In genomic region chr9:31347082-31347617, GRCh38 we compare ENCODE assay signal across 8 cellular contexts.
DNase-seq lines count a peak whose midpoint lies in the region; ATAC-seq and TF ChIP-seq lines count a peak whose summit lies in the region.

No MANE protein-coding gene starts in this region.

- intact Hi-C loops in aorta (cut with DNase I): loop anchor here in 1 of 2 donors (5.0 kb wide), 1 partner anchor 50 kb away; no protein-coding TSS in a partner anchor

- H2AFZ ChIP-seq in hepatocyte: peak overlapping the region; percentile 44

- WGBS in hepatocyte (ENCODE audit: low lambda C conversion rate, missing lambda C conversion rate): 63% methylated on average over 6 of the region's 6 CpGs
- WGBS in suprapubic skin: 45% methylated on average over 6 of the region's 6 CpGs
- 37% methylated on average over 6 of the region's 6 CpGs for WGBS in aorta, 2 donors

- ATAC-seq in GM19467 (IDR thresholded peaks at IDR 0.05; ENCODE audit: unreplicated experiment): peak; percentile 99
- ATAC-seq in HG03558 (IDR thresholded peaks at IDR 0.05; ENCODE audit: extremely low read depth, unreplicated experiment): peak; percentile 98
- no peak for ATAC-seq in aorta (ENCODE audit: low FRiP score)

- no peaks in the 10 kb centered on the region for H4K20me1 ChIP-seq in hepatocyte (ENCODE audit: insufficient read depth, poor library complexity, severe bottlenecking)

- no peaks in the 10 kb centered on the region for H3K27me3 ChIP-seq in hepatocyte
- H3K27me3 ChIP-seq in suprapubic skin: no peaks in the 10 kb centered on the region
- no peaks in the 10 kb centered on the region for H3K27me3 ChIP-seq in aorta (ENCODE audit: control insufficient read depth in 1 of 2, insufficient read depth in 2 of 2, low read length in 1 of 2)
- H3K27me3 ChIP-seq in H7 (ENCODE audit: control insufficient read depth, insufficient read depth, low read length): no peaks in the 10 kb centered on the region

- H3K4me2 ChIP-seq in hepatocyte: peak overlapping the region; percentile 55

- TF ChIP-seq CTCF in VCaP (conservative IDR thresholded peaks at IDR 0.05) (no peak), hepatocyte (IDR thresholded peaks at IDR 0.05; ENCODE audit: poor library complexity) (no peak), suprapubic skin (IDR thresholded peaks at IDR 0.05) (no peak)

- DNase-seq in COLO829 (ENCODE audit: low spot score) (peak; percentile 35), hepatocyte (ENCODE audit: low spot score) (no peak), suprapubic skin (ENCODE audit: low spot score in 2 of 2) (no peak), aorta (no peak), H7 (no peak)

- no peaks in the 10 kb centered on the region for H3K79me2 ChIP-seq in hepatocyte

- no peak for TF ChIP-seq EP300 in suprapubic skin (IDR thresholded peaks at IDR 0.05)

- H3K36me3 ChIP-seq in hepatocyte (replicated peaks; ENCODE audit: insufficient read depth, low read depth) (no peaks in the 10 kb centered on the region), suprapubic skin (no peaks in the 10 kb centered on the region), aorta (ENCODE audit: control insufficient read depth in 1 of 2, insufficient read depth in 2 of 2, low read length in 1 of 2) (no peaks in the 10 kb centered on the region), H7 (replicated peaks; ENCODE audit: control insufficient read depth, insufficient read depth, low read length) (no peaks in the 10 kb centered on the region)

- H3K27ac ChIP-seq in VCaP: peak overlapping the region; percentile 38; the same call in 1 of the 2 replicates
- no peak overlapping the region for H3K27ac ChIP-seq in hepatocyte
- no peak overlapping the region for H3K27ac ChIP-seq in suprapubic skin
- no peak overlapping the region for H3K27ac ChIP-seq in aorta (ENCODE audit: low read depth in 1 of 2, low read length in 2 of 2)

- H3K4me1 ChIP-seq in hepatocyte (ENCODE audit: insufficient read depth) (no peaks in the 10 kb centered on the region), suprapubic skin (no peaks in the 10 kb centered on the region), aorta (ENCODE audit: control insufficient read depth in 1 of 2, insufficient read depth in 2 of 2, low read length in 2 of 2) (no peaks in the 10 kb centered on the region)

- H3K9me2 ChIP-seq in hepatocyte (replicated peaks; ENCODE audit: insufficient read depth): no peaks in the 10 kb centered on the region

- TF ChIP-seq POLR2A in suprapubic skin (IDR thresholded peaks at IDR 0.05): no peak

- H3K4me3 ChIP-seq in hepatocyte (no peak overlapping the region), suprapubic skin (peak overlapping the region; percentile 19), aorta (ENCODE audit: low read length in 2 of 2) (no peak overlapping the region), H7 (ENCODE audit: insufficient read depth, low read depth, low read length) (no peak overlapping the region)

- no peaks in the 10 kb centered on the region for H3K9me3 ChIP-seq in hepatocyte (ENCODE audit: low read depth)
- H3K9me3 ChIP-seq in suprapubic skin: peaks cover 3% of the 10 kb centered on the region
- no peaks in the 10 kb centered on the region for H3K9me3 ChIP-seq in aorta (ENCODE audit: control insufficient read depth, low read length)
